ENCODE assay signal across 8 cellular contexts in the genomic region with DNA sequence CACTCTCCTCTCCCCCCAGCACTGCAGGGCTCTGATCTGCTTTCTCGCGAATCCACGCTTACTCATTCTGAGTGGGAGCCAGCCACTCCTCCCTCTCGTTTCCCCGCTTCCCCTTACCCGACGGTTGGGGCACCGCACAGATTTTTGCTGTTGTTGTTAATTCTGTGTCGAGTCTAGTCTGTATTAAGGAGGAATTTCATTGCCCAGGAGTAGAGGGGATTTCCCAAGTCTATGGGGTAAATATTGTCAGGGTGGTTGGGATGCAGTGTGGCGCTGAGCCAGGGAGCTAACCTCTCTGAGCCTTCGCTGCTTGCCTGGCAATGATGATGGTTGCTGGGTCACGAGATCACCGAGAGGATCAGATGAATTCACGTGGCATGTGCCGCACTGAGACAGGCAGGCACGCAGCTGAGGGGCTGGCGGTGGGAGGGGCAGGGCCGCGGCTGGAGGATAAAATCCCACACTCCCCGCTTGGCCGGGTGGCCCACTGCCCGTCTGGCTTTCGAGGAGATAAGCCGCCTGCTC. TPM values are rescaled to one million over a fixed set of nuclear protein-coding genes. Genes with fewer than 3 reads are reported as not detected.
DNase-seq lines count a peak whose midpoint lies in the region; ATAC-seq and TF ChIP-seq lines count a peak whose summit lies in the region.

No MANE protein-coding gene starts in this region.

- H3K4me1 ChIP-seq in IMR-90 (ENCODE audit: control insufficient read depth, insufficient read depth, low read length) (peaks cover 24% of the 10 kb centered on the region), hepatocyte (ENCODE audit: insufficient read depth) (peaks cover 65% of the 10 kb centered on the region)

- no peaks in the 10 kb centered on the region for H3K27me3 Mint-ChIP-seq in activated T-cell treated with anti-CD3 and anti-CD28 coated beads, Interleukin-2, amount 50 U/mL, for 4 hours (ENCODE audit: low read depth)

- peak; percentile 62 for ATAC-seq in IMR-90 (ENCODE audit: low read depth)
- peak; percentile 47 to 62 for ATAC-seq in activated T-cell treated with anti-CD3 and anti-CD28 coated beads, Interleukin-2, amount 50 U/mL, for 4 hours
- peak; percentile 20 for ATAC-seq in stimulated activated effector memory CD8-positive, alpha-beta T cell treated with anti-CD3 and anti-CD28 coated beads, Interleukin-12 subunit alpha, Interleukin-12 subunit beta, amount 100 ng/mL, for 72 hours

- H3K23ac ChIP-seq in IMR-90 (ENCODE audit: low read depth, low read length) = no peak overlapping the region

- no peak overlapping the region for H3K9ac ChIP-seq in IMR-90 (ENCODE audit: low read depth, low read length)

- H3K27me3 ChIP-seq in IMR-90 (ENCODE audit: control insufficient read depth, insufficient read depth, low read length) (no peaks in the 10 kb centered on the region), hepatocyte (no peaks in the 10 kb centered on the region)

- H3K18ac ChIP-seq in IMR-90 (ENCODE audit: low read depth, low read length) = no peak overlapping the region

- intact Hi-C loops in IMR-90 (cut with micrococcal nuclease) = no loop called here

- WGBS in IMR-90 (ENCODE audit: extremely low coverage in 2 of 2, insufficient read length in 1 of 2), 2 experiments = 45% methylated on average over 6 of the region's 24 CpGs; no CpG with 5 or more reads in 1 of the 2 experiments
- WGBS in hepatocyte (ENCODE audit: low lambda C conversion rate, missing lambda C conversion rate) = 42% methylated on average over 24 of the region's 24 CpGs

- no peak overlapping the region; the same call in 1 of the 2 replicates for H4K91ac ChIP-seq in IMR-90 (ENCODE audit: insufficient read depth, low read depth, low read length)

- H3K4me1 Mint-ChIP-seq in activated T-cell treated with anti-CD3 and anti-CD28 coated beads, Interleukin-2, amount 50 U/mL, for 4 hours (ENCODE audit: low read depth) = peaks cover 75% of the 10 kb centered on the region
- H3K4me1 Mint-ChIP-seq in stimulated activated effector memory CD8-positive, alpha-beta T cell treated with anti-CD3 and anti-CD28 coated beads, Interleukin-12 subunit alpha, Interleukin-12 subunit beta, amount 100 ng/mL, for 72 hours = peaks cover 94% of the 10 kb centered on the region

- no peak overlapping the region for H2BK5ac ChIP-seq in IMR-90 (ENCODE audit: low read depth, low read length, poor library complexity, severe bottlenecking)

- peaks cover 100% of the 10 kb centered on the region for H3K79me2 ChIP-seq in hepatocyte

- H2AK5ac ChIP-seq in IMR-90 (ENCODE audit: low read depth, low read length) = 0 out of 2 replicates have a peak overlapping the region, but pooled peaks have one; percentile 16

- H3K4me2 ChIP-seq in IMR-90 (ENCODE audit: low read depth, low read length) (no peak overlapping the region; the same call in 1 of the 2 replicates), hepatocyte (peak overlapping the region; percentile 64)

- peak overlapping the region; percentile 71 for H2AK9ac ChIP-seq in IMR-90 (replicated peaks; ENCODE audit: low read depth, low read length, poor library complexity)

- no peak overlapping the region for H3K56ac ChIP-seq in IMR-90 (ENCODE audit: extremely low read depth, insufficient read depth, low read length)

- H3K9me1 ChIP-seq in IMR-90 (ENCODE audit: insufficient read depth, low read length) = peaks cover 10% of the 10 kb centered on the region; the same call in 1 of the 2 replicates

- CTCF ChIA-PET in IMR-90 (lab: Yijun Ruan, JAX) = interaction anchor here (0.6 to 1.0 kb wide), 2 partner anchors 31 to 77 kb away, joined by 3 read pairs; no protein-coding TSS in a partner anchor

- no peak overlapping the region; the same call in 1 of the 2 replicates for H3K4ac ChIP-seq in IMR-90 (ENCODE audit: low read depth, low read length)

- dilution Hi-C loops in IMR-90 (cut with HindIII; ENCODE audit: low sequenced_read_pairs, unreplicated experiment) = no loop called here

- in situ Hi-C loops in IMR-90 (cut with MboI; ENCODE audit: low sequenced_read_pairs) = no loop called here

- no peaks in the 10 kb centered on the region for H3K9me2 ChIP-seq in hepatocyte (replicated peaks; ENCODE audit: insufficient read depth)

- H3K9me3 Mint-ChIP-seq in activated T-cell treated with anti-CD3 and anti-CD28 coated beads, Interleukin-2, amount 50 U/mL, for 4 hours = no peaks in the 10 kb centered on the region
- H3K9me3 Mint-ChIP-seq in stimulated activated effector memory CD8-positive, alpha-beta T cell treated with anti-CD3 and anti-CD28 coated beads, Interleukin-12 subunit alpha, Interleukin-12 subunit beta, amount 100 ng/mL, for 72 hours = no peaks in the 10 kb centered on the region

- no peak overlapping the region for H3K4me3 Mint-ChIP-seq in activated T-cell treated with anti-CD3 and anti-CD28 coated beads, Interleukin-2, amount 50 U/mL, for 4 hours
- peak overlapping the region; percentile 11 for H3K4me3 Mint-ChIP-seq in stimulated activated effector memory CD8-positive, alpha-beta T cell treated with anti-CD3 and anti-CD28 coated beads, Interleukin-12 subunit alpha, Interleukin-12 subunit beta, amount 100 ng/mL, for 72 hours

- H3K36me3 Mint-ChIP-seq in activated T-cell treated with anti-CD3 and anti-CD28 coated beads, Interleukin-2, amount 50 U/mL, for 4 hours (ENCODE audit: insufficient read depth) = no peaks in the 10 kb centered on the region
- peaks cover 6% of the 10 kb centered on the region for H3K36me3 Mint-ChIP-seq in stimulated activated effector memory CD8-positive, alpha-beta T cell treated with anti-CD3 and anti-CD28 coated beads, Interleukin-12 subunit alpha, Interleukin-12 subunit beta, amount 100 ng/mL, for 72 hours

- H3K27ac Mint-ChIP-seq in stimulated activated effector memory CD8-positive, alpha-beta T cell treated with anti-CD3 and anti-CD28 coated beads, Interleukin-12 subunit alpha, Interleukin-12 subunit beta, amount 100 ng/mL, for 72 hours = no peak overlapping the region

- no peak overlapping the region; the same call in 1 of the 2 replicates for H2BK20ac ChIP-seq in IMR-90 (ENCODE audit: low read depth, low read length)

- no peak overlapping the region for H3K27ac ChIP-seq in IMR-90 (ENCODE audit: insufficient read depth, low read length)
- peak overlapping the region; percentile 85 for H3K27ac ChIP-seq in hepatocyte

- no peaks in the 10 kb centered on the region for H3K36me3 ChIP-seq in IMR-90 (ENCODE audit: control insufficient read depth, insufficient read depth, low read length)
- H3K36me3 ChIP-seq in hepatocyte (replicated peaks; ENCODE audit: insufficient read depth, low read depth) = no peaks in the 10 kb centered on the region

- H2AFZ ChIP-seq in IMR-90 (replicated peaks; ENCODE audit: low read length, poor library complexity) (peak overlapping the region; percentile 78), hepatocyte (no peak overlapping the region)

- H2BK15ac ChIP-seq in IMR-90 (ENCODE audit: low read depth, low read length) = no peak overlapping the region

- no TSS peak for BruUV-seq in IMR-90 (replicated peaks; lab: Mats Ljungman, UMichigan)

- H3K4me3 ChIP-seq in IMR-90 (ENCODE audit: insufficient read depth, low read depth, low read length) (no peak overlapping the region), hepatocyte (no peak overlapping the region)

- peak overlapping the region in 1 of 2 experiments; percentile 6; a peak in 1 of 4 replicates for H4K8ac ChIP-seq in IMR-90 (ENCODE audit: low read depth in 2 of 2, low read length in 2 of 2)

- H3K79me1 ChIP-seq in IMR-90 (ENCODE audit: low read depth in 1 of 2, low read length in 2 of 2) = peaks cover 17 to 96% of the 10 kb centered on the region in 2 experiments

- H3K14ac ChIP-seq in IMR-90 (replicated peaks; ENCODE audit: low read depth, low read length) = 0 out of 2 replicates have a peak overlapping the region, but pooled peaks have one; percentile 11

- POLR2A ChIA-PET in IMR-90 (lab: Charles Lee; ENCODE audit: unreplicated experiment) = no interaction called here

- TF ChIP-seq RAD21 in IMR-90 (IDR thresholded peaks at IDR 0.05; ENCODE audit: low read length) = peak; percentile 3; the same call in 1 of the 2 replicates

- no peak overlapping the region for H4K5ac ChIP-seq in IMR-90 (ENCODE audit: low read depth, low read length)

- DNase-seq in IMR-90 (peak; percentile 87), hepatocyte (ENCODE audit: low spot score) (peak; percentile 81), DMS153 (lab: John Stamatoyannopoulos, UW) (no peak), cortex of kidney (lab: John Stamatoyannopoulos, UW) (no peak), NCI-H69 (lab: John Stamatoyannopoulos, UW) (no peak), T-helper 1 cell (no peak)
- peak; percentile 39 for DNase-seq in activated T-cell treated with anti-CD3 and anti-CD28 coated beads, Interleukin-2, amount 50 U/mL, for 4 hours
- DNase-seq in stimulated activated effector memory CD8-positive, alpha-beta T cell treated with anti-CD3 and anti-CD28 coated beads, Interleukin-12 subunit alpha, Interleukin-12 subunit beta, amount 100 ng/mL, for 72 hours (ENCODE audit: low spot score in 2 of 2) = no peak

- H3K9me3 ChIP-seq in IMR-90 (ENCODE audit: control insufficient read depth, insufficient read depth, low read length) (no peaks in the 10 kb centered on the region), hepatocyte (ENCODE audit: low read depth) (no peaks in the 10 kb centered on the region)

- TF ChIP-seq CTCF in IMR-90 (conservative IDR thresholded peaks at IDR 0.05; ENCODE audit: low read depth, low read length) (no peak), hepatocyte (IDR thresholded peaks at IDR 0.05; ENCODE audit: poor library complexity) (no peak)

- H2BK120ac ChIP-seq in IMR-90 (ENCODE audit: low read depth, low read length) = no peak overlapping the region

- H4K20me1 ChIP-seq in IMR-90 (ENCODE audit: insufficient read depth, low read length) = peaks cover 98% of the 10 kb centered on the region
- peaks cover 96% of the 10 kb centered on the region for H4K20me1 ChIP-seq in hepatocyte (ENCODE audit: insufficient read depth, poor library complexity, severe bottlenecking)

- TF ChIP-seq POLR2A in IMR-90 (IDR thresholded peaks at IDR 0.05; ENCODE audit: low read depth, low read length) = no peak

RNA-seq across cellular contexts. Expression of a gene that starts 18.5 kb away (rescaled TPM):
- 12.9 and 15.3 TPM in 2 replicates for total RNA-seq in IMR-90 (2012; rRNA removed)
- polyA plus RNA-seq in IMR-90 (2012; rRNA removed) = 40.8 and 50.2 TPM in 2 replicates
- polyA plus RNA-seq in IMR-90 (2012; cell fraction: cytosol; rRNA removed) = 55.0 and 56.1 TPM in 2 replicates
- 151 and 276 TPM in 2 replicates for polyA plus RNA-seq in IMR-90 (2012; cell fraction: nucleus; rRNA removed; ENCODE audit: low replicate concordance)
- 100 to 1,000 TPM; 127 to 160 (median 135) TPM for total RNA-seq in activated T-cell treated with anti-CD3 and anti-CD28 coated beads, Interleukin-2, amount 50 U/mL, for 4 hours
- 12.9 and 40.3 TPM in 2 replicates for total RNA-seq in hepatocyte
- 121 and 136 TPM in 2 replicates for polyA plus RNA-seq in hepatocyte

Comparison
In these comparisons a context has a peak if more than half of its experiments do, and no peak if none do; other contexts are left out.
1. DNase-seq: peak in IMR-90 (single experiment), activated T-cell treated with anti-CD3 and anti-CD28 coated beads, Interleukin-2, amount 50 U/mL, for 4 hours (single experiment) and hepatocyte (single experiment); none in stimulated activated effector memory CD8-positive, alpha-beta T cell treated with anti-CD3 and anti-CD28 coated beads, Interleukin-12 subunit alpha, Interleukin-12 subunit beta, amount 100 ng/mL, for 72 hours (0 of 2), DMS153 (single experiment), cortex of kidney (single experiment), NCI-H69 (single experiment) and T-helper 1 cell (0 of 5).
2. Peak in every context shown above with its lines, with median percentiles within 50 percentile points of each other: ATAC-seq.